Comparison of ENCODE assay signal across 29 cellular contexts in genomic region chr14:44347316-44347715, GRCh38.
"Had no signal": no experiment of that assay in that cellular context is flagged by ENCODE, and none has a peak within 500 bp of the region (broad histone marks: within the 10 kb centered on the region; RNA-seq: fewer than 3 reads in every experiment).

No MANE protein-coding gene starts in this region.

- ATAC-seq: effector memory CD8-positive, alpha-beta T cell; esophagus mucosa; foreskin keratinocyte; gastrocnemius medialis; gastroesophageal sphincter; heart left ventricle; heart right ventricle had no signal

- H3K36me3 ChIP-seq: colonic mucosa, esophagus muscularis mucosa, esophagus squamous epithelium, gastrocnemius medialis, gastroesophageal sphincter, heart left ventricle, heart right ventricle had no signal

- H3K4me3 ChIP-seq: colonic mucosa, coronary artery, dorsolateral prefrontal cortex, esophagus muscularis mucosa, esophagus squamous epithelium, gastrocnemius medialis, gastroesophageal sphincter, heart left ventricle, heart right ventricle had no signal

- H3K27me3 Mint-ChIP-seq: dendritic cell treated with granulocyte-macrophage colony-stimulating factor and Interleukin-4, amounts not matched to agents 40 ng/mL and 50 ng/mL, for 4 days; effector memory CD8-positive, alpha-beta T cell had no signal

- H3K4me3 Mint-ChIP-seq: dendritic cell treated with granulocyte-macrophage colony-stimulating factor and Interleukin-4, amounts not matched to agents 40 ng/mL and 50 ng/mL, for 4 days; effector memory CD8-positive, alpha-beta T cell; endodermal cell had no signal

- H3K27me3 ChIP-seq: colonic mucosa, dorsolateral prefrontal cortex, esophagus muscularis mucosa, esophagus squamous epithelium, foreskin keratinocyte, gastrocnemius medialis, gastroesophageal sphincter, heart left ventricle, heart right ventricle had no signal

- H3K27ac Mint-ChIP-seq: dendritic cell treated with granulocyte-macrophage colony-stimulating factor and Interleukin-4, amounts not matched to agents 40 ng/mL and 50 ng/mL, for 4 days; effector memory CD8-positive, alpha-beta T cell; endodermal cell had no signal

- H3K9me3 ChIP-seq: colonic mucosa, gastrocnemius medialis had no signal

- H3K4me1 ChIP-seq: colonic mucosa, esophagus muscularis mucosa, esophagus squamous epithelium, foreskin keratinocyte, gastrocnemius medialis, gastroesophageal sphincter, heart left ventricle, heart right ventricle had no signal

- DNase-seq: colonic mucosa; cortex of kidney; dermis blood vessel endothelial cell; dorsolateral prefrontal cortex; effector CD4-positive, alpha-beta T cell; effector CD8-positive, alpha-beta T cell; effector memory CD4-positive, alpha-beta T cell; effector memory CD8-positive, alpha-beta T cell; endodermal cell; erythroblast; esophagus squamous epithelium; foreskin fibroblast; foreskin keratinocyte; foreskin melanocyte; gastrocnemius medialis; glutamatergic neuron; head of caudate nucleus; heart left ventricle; heart right ventricle had no signal

- FAIRE-seq: colon, endometrium, endothelial cell of umbilical vein, frontal cortex had no signal

- H3K4me1 Mint-ChIP-seq: endodermal cell had no signal

- H3K27ac ChIP-seq: colonic mucosa, coronary artery, dorsolateral prefrontal cortex, epithelial cell of prostate, esophagus muscularis mucosa, esophagus squamous epithelium, foreskin keratinocyte, gastrocnemius medialis, gastroesophageal sphincter, heart left ventricle, heart right ventricle had no signal
